Comparison of ENCODE assay signal across 18 cellular contexts in genomic region chr4:161817822-161818412, GRCh38.
"Had no signal": no experiment of that assay in that cellular context is flagged by ENCODE, and none has a peak within 500 bp of the region (broad histone marks: within the 10 kb centered on the region; RNA-seq: fewer than 3 reads in every experiment).

No MANE protein-coding gene starts in this region.

- H3K4me3 ChIP-seq: ascending aorta, colonic mucosa, left lung, transverse colon, vagina had no signal

- H3K9me3 ChIP-seq: ascending aorta, colonic mucosa, transverse colon, vagina had no signal

- H3K4me1 ChIP-seq: ascending aorta, colonic mucosa, left lung, transverse colon, vagina had no signal

- DNase-seq: activated CD4-positive, alpha-beta T cell treated with anti-CD3 and anti-CD28 coated beads for 1 hour; activated gamma-delta T cell; activated T-cell treated with anti-CD3 and anti-CD28 coated beads, Interleukin-2, amount 50 U/mL, for 72 hours; colonic mucosa; erythroblast; head of caudate nucleus; left lung; midbrain; nucleus accumbens; retina; stimulated activated CD4-positive, alpha-beta T cell treated with anti-CD3 and anti-CD28 coated beads, Interleukin-12 subunit alpha, Interleukin-12 subunit beta, amount 100 ng/mL, for 4 hours; stimulated activated CD4-positive, alpha-beta T cell treated with anti-CD3 and anti-CD28 coated beads, Interleukin-1b, Interleukin-23, amount 100 ng/mL, for 48 hours; stimulated activated CD8-positive, alpha-beta memory T cell treated with anti-CD3 and anti-CD28 coated beads, Interleukin-4, amount 100 ng/mL, for 48 hours; stimulated activated naive CD8-positive, alpha-beta T cell treated with anti-CD3 and anti-CD28 coated beads, Interleukin-15, Interleukin-2, amounts not matched to agents 100 U/mL and 50 U/mL, for 24 hours; substantia nigra; transverse colon had no signal

- H3K36me3 ChIP-seq: ascending aorta, colonic mucosa, left lung, transverse colon, vagina had no signal

- H3K27ac ChIP-seq: ascending aorta, colonic mucosa, left lung, transverse colon, vagina had no signal

- H3K27me3 ChIP-seq: ascending aorta, colonic mucosa, left lung, transverse colon, vagina had no signal
